In the genomic region with DNA sequence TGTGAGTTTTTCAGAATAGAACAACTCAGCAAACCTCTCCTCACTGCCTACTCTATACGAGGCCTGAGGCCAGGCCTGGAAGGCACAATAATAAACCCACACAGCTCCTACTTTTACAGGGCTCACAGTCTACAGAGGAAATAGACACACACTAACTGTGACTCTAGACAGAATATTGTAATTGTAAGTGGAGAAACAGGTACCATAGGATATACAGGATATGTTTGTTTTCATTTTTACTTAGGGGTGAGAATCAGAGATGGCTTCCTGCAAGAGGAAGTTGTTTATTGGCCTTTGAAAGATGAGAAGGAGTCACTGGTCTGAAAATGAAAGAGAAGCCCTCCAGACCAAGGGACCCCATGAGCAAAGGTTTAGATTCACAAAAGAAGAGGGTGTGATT, we compare ENCODE assay signal across 1 cellular context.
TF ChIP-seq lines count a peak whose summit lies in the region.

No MANE protein-coding gene starts in this region.

TF ChIP-seq in GM12878, 131 proteins besides CTCF, POLR2A, EP300 and RAD21:
- TF ChIP-seq JUNB (IDR thresholded peaks at IDR 0.05) (no peak), ZZZ3 (IDR thresholded peaks at IDR 0.05; ENCODE audit: control insufficient read depth, insufficient read length, low read depth) (no peak), SIN3A (IDR thresholded peaks at IDR 0.05; ENCODE audit: low read depth, low read length) (no peak), YY1 (IDR thresholded peaks at IDR 0.05; ENCODE audit: low read depth, low read length) (no peak), NFYA (IDR thresholded peaks at IDR 0.05; ENCODE audit: borderline replicate concordance, low read depth, low read length) (no peak), HDGF (IDR thresholded peaks at IDR 0.05) (no peak), FOXK2 (IDR thresholded peaks at IDR 0.05) (no peak), SRF (IDR thresholded peaks at IDR 0.05; ENCODE audit: low read depth in 2 of 2, low read length in 2 of 2) (no peak), NR2C1 (IDR thresholded peaks at IDR 0.05) (no peak), CHD2 (IDR thresholded peaks at IDR 0.05; ENCODE audit: borderline replicate concordance, low read depth, low read length) (no peak), BMI1 (IDR thresholded peaks at IDR 0.05; ENCODE audit: borderline replicate concordance) (no peak), ZNF207 (IDR thresholded peaks at IDR 0.05; ENCODE audit: borderline replicate concordance) (no peak)
- TF ChIP-seq, protein P1, sequence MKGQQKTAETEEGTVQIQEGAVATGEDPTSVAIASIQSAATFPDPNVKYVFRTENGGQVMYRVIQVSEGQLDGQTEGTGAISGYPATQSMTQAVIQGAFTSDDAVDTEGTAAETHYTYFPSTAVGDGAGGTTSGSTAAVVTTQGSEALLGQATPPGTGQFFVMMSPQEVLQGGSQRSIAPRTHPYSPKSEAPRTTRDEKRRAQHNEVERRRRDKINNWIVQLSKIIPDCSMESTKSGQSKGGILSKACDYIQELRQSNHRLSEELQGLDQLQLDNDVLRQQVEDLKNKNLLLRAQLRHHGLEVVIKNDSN (IDR thresholded peaks at IDR 0.05; ENCODE audit: borderline replicate concordance, extremely low read length, insufficient read depth, low read depth, low read length) = no peak
- TF ChIP-seq, protein P2, sequence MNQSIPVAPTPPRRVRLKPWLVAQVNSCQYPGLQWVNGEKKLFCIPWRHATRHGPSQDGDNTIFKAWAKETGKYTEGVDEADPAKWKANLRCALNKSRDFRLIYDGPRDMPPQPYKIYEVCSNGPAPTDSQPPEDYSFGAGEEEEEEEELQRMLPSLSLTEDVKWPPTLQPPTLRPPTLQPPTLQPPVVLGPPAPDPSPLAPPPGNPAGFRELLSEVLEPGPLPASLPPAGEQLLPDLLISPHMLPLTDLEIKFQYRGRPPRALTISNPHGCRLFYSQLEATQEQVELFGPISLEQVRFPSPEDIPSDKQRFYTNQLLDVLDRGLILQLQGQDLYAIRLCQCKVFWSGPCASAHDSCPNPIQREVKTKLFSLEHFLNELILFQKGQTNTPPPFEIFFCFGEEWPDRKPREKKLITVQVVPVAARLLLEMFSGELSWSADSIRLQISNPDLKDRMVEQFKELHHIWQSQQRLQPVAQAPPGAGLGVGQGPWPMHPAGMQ (IDR thresholded peaks at IDR 0.05; ENCODE audit: borderline replicate concordance) = no peak
